13 cellular contexts compared by ENCODE assay signal in genomic region chr12:10563002-10563401, GRCh38. TPM values are rescaled to one million over a fixed set of nuclear protein-coding genes. Genes with fewer than 3 reads are reported as not detected.
"Had no signal": no experiment of that assay in that cellular context is flagged by ENCODE, and none has a peak within 500 bp of the region (broad histone marks: within the 10 kb centered on the region; RNA-seq: fewer than 3 reads in every experiment).

No MANE protein-coding gene starts in this region.

- H3K9me3 ChIP-seq: ascending aorta, breast epithelium, heart left ventricle, sigmoid colon, SJSA1, tibial nerve had no signal

- DNase-seq: activated effector memory CD4-positive, alpha-beta T cell treated with anti-CD3 and anti-CD28 coated beads, Interleukin-2, amount 50 U/mL, for 16 hours; effector memory CD4-positive, alpha-beta T cell; heart left ventricle; sigmoid colon; stimulated activated CD4-positive, alpha-beta T cell treated with anti-CD3 and anti-CD28 coated beads, Interleukin-1b, Interleukin-23, amount 100 ng/mL, for 48 hours had no signal

- H3K36me3 Mint-ChIP-seq: immature natural killer cell had no signal

- ATAC-seq: heart left ventricle had no signal

- H3K36me3 ChIP-seq: ascending aorta, breast epithelium, heart left ventricle, sigmoid colon, SJSA1, tibial nerve had no signal

- H3K27me3 ChIP-seq: ascending aorta, breast epithelium, sigmoid colon, tibial nerve had no signal

- H3K27me3 Mint-ChIP-seq: dendritic cell treated with granulocyte-macrophage colony-stimulating factor and Interleukin-4, amounts not matched to agents 40 ng/mL and 50 ng/mL, for 4 days had no signal

- H3K9me3 Mint-ChIP-seq: activated CD4-positive, alpha-beta T cell treated with anti-CD3 and anti-CD28 coated beads, Interleukin-2, amount 10 ng/mL, durations not matched to agents 7 days and 5 days; dendritic cell treated with granulocyte-macrophage colony-stimulating factor and Interleukin-4, amounts not matched to agents 40 ng/mL and 50 ng/mL, for 4 days; immature natural killer cell had no signal

- H3K27ac ChIP-seq: ascending aorta, breast epithelium, epithelial cell of prostate, heart left ventricle, sigmoid colon, SJSA1, tibial nerve had no signal

- H3K4me1 ChIP-seq: ascending aorta, breast epithelium, heart left ventricle, sigmoid colon, SJSA1, tibial nerve had no signal

- H3K27ac Mint-ChIP-seq: activated CD4-positive, alpha-beta T cell treated with anti-CD3 and anti-CD28 coated beads, Interleukin-2, amount 10 ng/mL, durations not matched to agents 7 days and 5 days; dendritic cell treated with granulocyte-macrophage colony-stimulating factor and Interleukin-4, amounts not matched to agents 40 ng/mL and 50 ng/mL, for 4 days had no signal

- H3K4me3 Mint-ChIP-seq: activated CD4-positive, alpha-beta T cell treated with anti-CD3 and anti-CD28 coated beads, Interleukin-2, amount 10 ng/mL, durations not matched to agents 7 days and 5 days; dendritic cell treated with granulocyte-macrophage colony-stimulating factor and Interleukin-4, amounts not matched to agents 40 ng/mL and 50 ng/mL, for 4 days; immature natural killer cell had no signal

- H3K4me3 ChIP-seq: ascending aorta, breast epithelium, heart left ventricle, sigmoid colon, SJSA1, tibial nerve had no signal

RNA-seq across cellular contexts. Expression of gene EIF2S3B, which starts 57.3 kb away (rescaled TPM):
- total RNA-seq: ascending aorta had no signal
